ENCODE assay signal across 16 cellular contexts in genomic region chr21:45865106-45865835, GRCh38.
DNase-seq lines count a peak whose midpoint lies in the region; ATAC-seq, FAIRE-seq and TF ChIP-seq lines count a peak whose summit lies in the region.
"Had no signal": no experiment of that assay in that cellular context is flagged by ENCODE, and none has a peak within 500 bp of the region (broad histone marks: within the 10 kb centered on the region; RNA-seq: fewer than 3 reads in every experiment).

No MANE protein-coding gene starts in this region.

- peak overlapping the region; percentile 83 for H3K4me2 ChIP-seq in keratinocyte (ENCODE audit: control insufficient read depth, extremely low read depth, insufficient read depth, low read depth, low read length)

- no peaks in the 10 kb centered on the region for H3K79me2 ChIP-seq in keratinocyte (ENCODE audit: control insufficient read depth, insufficient read depth, low read length)

- no peak for TF ChIP-seq CTCF in HFF-Myc (IDR thresholded peaks at IDR 0.05; ENCODE audit: low read depth, low read length, missing control alignments)
- no peak for TF ChIP-seq CTCF in astrocyte of the cerebellum (IDR thresholded peaks at IDR 0.05; ENCODE audit: low read depth, low read length, missing control alignments)
- TF ChIP-seq CTCF in keratinocyte (optimal IDR thresholded peaks at IDR 0.05 in 1 of 3, IDR thresholded peaks at IDR 0.05 in 1 of 3, conservative IDR thresholded peaks at IDR 0.05 in 1 of 3; ENCODE audit: extremely low read depth in 1 of 3, insufficient read depth in 2 of 3, low read length in 3 of 3) = no peak

- H3K27me3 ChIP-seq in keratinocyte (ENCODE audit: control insufficient read depth, extremely low read depth, insufficient read depth, low read length) = no peaks in the 10 kb centered on the region
- H3K27me3 ChIP-seq: ascending aorta had no signal

- DNase-seq in AG08395 (ENCODE audit: low spot score) (peak; percentile 71), HFF-Myc (ENCODE audit: extremely low read depth, low read depth) (peak; percentile 48), astrocyte of the cerebellum (ENCODE audit: low read depth) (peak; percentile 81), keratinocyte (ENCODE audit: low read depth, low spot score) (peak; percentile 80), NOMO-1 treated with dmso at 0.1 percent for 144 hours (lab: John Stamatoyannopoulos, UW; ENCODE audit: unreplicated experiment) (no peak)
- no peak for DNase-seq in activated naive CD8-positive, alpha-beta T cell treated with anti-CD3 and anti-CD28 coated beads for 36 hours
- DNase-seq: CD8-positive, alpha-beta T cell; GOT3; Kasumi-1; NCI-H2107; nephron progenitor cell; stimulated activated CD4-positive, alpha-beta T cell treated with anti-CD3 and anti-CD28 coated beads, Interleukin-15, amount 100 ng/mL, for 24 hours; T-helper 9 cell had no signal

- no peak for ATAC-seq in HG03442 (IDR thresholded peaks at IDR 0.05; ENCODE audit: unreplicated experiment)
- ATAC-seq in HG02798 (IDR thresholded peaks at IDR 0.05; ENCODE audit: poor library complexity, unreplicated experiment) = no peak
- ATAC-seq: CD8-positive, alpha-beta T cell had no signal

- in situ Hi-C loops in astrocyte of the cerebellum (cut with HindIII; ENCODE audit: low sequenced_read_pairs) = no loop called here

- dilution Hi-C loops in keratinocyte (cut with MboI; ENCODE audit: extremely low pct_ligation_motif_present, low sequenced_read_pairs) = no loop called here

- H3K4me1 ChIP-seq in keratinocyte (ENCODE audit: control insufficient read depth, extremely low read depth, insufficient read depth, low read length) = peaks cover 29% of the 10 kb centered on the region
- H3K4me1 ChIP-seq: ascending aorta had no signal

- peak overlapping the region; percentile 24 for H3K9ac ChIP-seq in keratinocyte (ENCODE audit: control insufficient read depth, extremely low read depth, insufficient read depth, low read length)

- H3K4me3 Mint-ChIP-seq in activated naive CD8-positive, alpha-beta T cell treated with anti-CD3 and anti-CD28 coated beads for 36 hours = no peak overlapping the region
- H3K4me3 Mint-ChIP-seq: CD8-positive, alpha-beta T cell; nephron progenitor cell had no signal

- H3K9me3 ChIP-seq in keratinocyte (ENCODE audit: control insufficient read depth, low read depth, low read length) = no peaks in the 10 kb centered on the region
- H3K9me3 ChIP-seq: ascending aorta had no signal

- no peaks in the 10 kb centered on the region for H3K9me3 Mint-ChIP-seq in activated naive CD8-positive, alpha-beta T cell treated with anti-CD3 and anti-CD28 coated beads for 36 hours
- H3K9me3 Mint-ChIP-seq: CD8-positive, alpha-beta T cell; nephron progenitor cell had no signal

- no peaks in the 10 kb centered on the region for H3K9me1 ChIP-seq in keratinocyte (ENCODE audit: control insufficient read depth, extremely low read depth, insufficient read depth, low read length)

- no peaks in the 10 kb centered on the region for H3K36me3 ChIP-seq in keratinocyte (ENCODE audit: control insufficient read depth in 2 of 2, extremely low read depth in 1 of 2, insufficient read depth in 2 of 2, low read length in 2 of 2)
- H3K36me3 ChIP-seq: ascending aorta had no signal

- no peaks in the 10 kb centered on the region for H4K20me1 ChIP-seq in keratinocyte (ENCODE audit: control insufficient read depth, extremely low read depth, insufficient read depth, low read length)

- H3K4me3 ChIP-seq in HFF-Myc (replicated peaks; ENCODE audit: low read depth, low read length) (no peak overlapping the region), astrocyte of the cerebellum (ENCODE audit: low read depth, low read length) (peak overlapping the region; percentile 8), keratinocyte (ENCODE audit: control insufficient read depth in 2 of 3, extremely low read depth in 1 of 3, insufficient read depth in 2 of 3, low read depth in 1 of 3, low read length in 3 of 3) (peak overlapping the region in 2 of 3 experiments; percentile 48 to 53)
- H3K4me3 ChIP-seq: ascending aorta had no signal

- H2AFZ ChIP-seq in keratinocyte (ENCODE audit: control insufficient read depth, low read length) = peak overlapping the region; percentile 76

- FAIRE-seq in keratinocyte (lab: Jason Lieb, UNC) = peak; percentile 95

- H3K27ac Mint-ChIP-seq in activated naive CD8-positive, alpha-beta T cell treated with anti-CD3 and anti-CD28 coated beads for 36 hours = no peak overlapping the region
- H3K27ac Mint-ChIP-seq: CD8-positive, alpha-beta T cell; nephron progenitor cell had no signal

- peak overlapping the region; percentile 55 for H3K27ac ChIP-seq in keratinocyte (ENCODE audit: control insufficient read depth, insufficient read depth, low read length)
- H3K27ac ChIP-seq: ascending aorta had no signal

- H3K36me3 Mint-ChIP-seq in activated naive CD8-positive, alpha-beta T cell treated with anti-CD3 and anti-CD28 coated beads for 36 hours = no peaks in the 10 kb centered on the region
- H3K36me3 Mint-ChIP-seq: CD8-positive, alpha-beta T cell had no signal

- no peaks in the 10 kb centered on the region for H3K4me1 Mint-ChIP-seq in activated naive CD8-positive, alpha-beta T cell treated with anti-CD3 and anti-CD28 coated beads for 36 hours

- H3K27me3 Mint-ChIP-seq in activated naive CD8-positive, alpha-beta T cell treated with anti-CD3 and anti-CD28 coated beads for 36 hours = no peaks in the 10 kb centered on the region

Comparison
In these comparisons a context has a peak if more than half of its experiments do, and no peak if none do; other contexts are left out.
1. DNase-seq: peak in AG08395 (single experiment), HFF-Myc (single experiment), astrocyte of the cerebellum (single experiment) and keratinocyte (single experiment); none in activated naive CD8-positive, alpha-beta T cell treated with anti-CD3 and anti-CD28 coated beads for 36 hours (single experiment) and NOMO-1 treated with dmso at 0.1 percent for 144 hours (single experiment).